ENCODE assay signal across 1 cellular context in genomic region chr17:5418858-5419355, GRCh38.
A peak's percentile ranks its signal among the peaks of the same experiment; 100 is the strongest.
TF ChIP-seq lines count a peak whose summit lies in the region.

No MANE protein-coding gene starts in this region.

TF ChIP-seq in GM12878, 131 proteins besides CTCF, POLR2A, EP300 and RAD21 (continued from another document and continues in another):
- TF ChIP-seq ZZZ3 (IDR thresholded peaks at IDR 0.05; ENCODE audit: control insufficient read depth, insufficient read length, low read depth) (no peak), MTA3 (IDR thresholded peaks at IDR 0.05; ENCODE audit: borderline replicate concordance, low read length) (no peak), CUX1 (IDR thresholded peaks at IDR 0.05; ENCODE audit: insufficient replicate concordance, low read depth, low read length) (no peak), TCF3 (IDR thresholded peaks at IDR 0.05; ENCODE audit: borderline replicate concordance, insufficient read depth, low read depth, low read length) (no peak; the same call in 1 of the 2 replicates), TARDBP (IDR thresholded peaks at IDR 0.05; ENCODE audit: borderline replicate concordance) (no peak), FOS (IDR thresholded peaks at IDR 0.05; ENCODE audit: borderline replicate concordance, extremely low read depth, insufficient read length) (no peak), NKRF (conservative IDR thresholded peaks at IDR 0.05) (no peak; the same call in 1 of the 2 replicates), E2F4 (IDR thresholded peaks at IDR 0.05; ENCODE audit: low read depth, low read length) (no peak), ZBTB11 (CRISPR knock-in tag; IDR thresholded peaks at IDR 0.05) (no peak), CBX5 (IDR thresholded peaks at IDR 0.05; ENCODE audit: low read depth) (no peak), BMI1 (IDR thresholded peaks at IDR 0.05; ENCODE audit: borderline replicate concordance) (no peak), ZBED1 (IDR thresholded peaks at IDR 0.05; ENCODE audit: borderline replicate concordance) (peak; percentile 74), MYC (IDR thresholded peaks at IDR 0.05; ENCODE audit: insufficient read depth, insufficient read length, insufficient replicate concordance, low read length, severe bottlenecking) (no peak), SMAD1 (IDR thresholded peaks at IDR 0.05; ENCODE audit: low read depth, partially characterized antibody) (no peak), SIN3A (IDR thresholded peaks at IDR 0.05; ENCODE audit: low read depth, low read length) (no peak; the same call in 1 of the 2 replicates), SIX5 (IDR thresholded peaks at IDR 0.05; ENCODE audit: low read depth, low read length, severe bottlenecking) (no peak), GATAD2B (conservative IDR thresholded peaks at IDR 0.05; ENCODE audit: low read depth) (no peak), KLF5 (IDR thresholded peaks at IDR 0.05; ENCODE audit: partially characterized antibody) (no peak), ASH2L (IDR thresholded peaks at IDR 0.05; ENCODE audit: borderline replicate concordance, low read depth) (no peak), ZNF687 (IDR thresholded peaks at IDR 0.05) (peak; percentile 37; the same call in 1 of the 2 replicates), HDGF (IDR thresholded peaks at IDR 0.05) (no peak), BHLHE40 (IDR thresholded peaks at IDR 0.05; ENCODE audit: borderline replicate concordance in 1 of 2, low read depth in 2 of 2, low read length in 1 of 2) (peak; percentile 53 to 70; a peak in 3 of 4 replicates), RUNX3 (IDR thresholded peaks at IDR 0.05; ENCODE audit: low read length) (peak; percentile 50), POU2F2 (IDR thresholded peaks at IDR 0.05; ENCODE audit: borderline replicate concordance, low read depth, low read length) (peak; percentile 59; the same call in 1 of the 3 replicates), MEF2B (IDR thresholded peaks at IDR 0.05; ENCODE audit: partially characterized antibody, poor library complexity, severe bottlenecking) (peak; percentile 92), ZSCAN29 (IDR thresholded peaks at IDR 0.05) (no peak), GABPA (IDR thresholded peaks at IDR 0.05; ENCODE audit: low read depth) (no peak), PAX5 (IDR thresholded peaks at IDR 0.05; ENCODE audit: borderline replicate concordance, low read depth, low read length) (peak; percentile 49; the same call in 1 of the 2 replicates), IRF4 (IDR thresholded peaks at IDR 0.05; ENCODE audit: low read depth, low read length) (0 out of 2 replicates have a peak, but pooled peaks have one; percentile 47), CHD1 (IDR thresholded peaks at IDR 0.05; ENCODE audit: low read depth, low read length) (no peak), E4F1 (IDR thresholded peaks at IDR 0.05; ENCODE audit: borderline replicate concordance, partially characterized antibody) (no peak), SMAD5 (IDR thresholded peaks at IDR 0.05; ENCODE audit: low read depth) (no peak), ZNF274 (IDR thresholded peaks at IDR 0.05; ENCODE audit: insufficient read depth, insufficient read length) (no peak), HSF1 (IDR thresholded peaks at IDR 0.05; ENCODE audit: low read depth, low read length) (no peak), RFX5 (IDR thresholded peaks at IDR 0.05; ENCODE audit: low read depth, low read length) (no peak), RAD51 (IDR thresholded peaks at IDR 0.05) (no peak), ATF7 (IDR thresholded peaks at IDR 0.05; ENCODE audit: low read depth) (no peak), PAX8 (IDR thresholded peaks at IDR 0.05) (no peak), SMARCA5 (IDR thresholded peaks at IDR 0.05) (no peak), NRF1 (conservative IDR thresholded peaks at IDR 0.05; ENCODE audit: low read depth, low read length) (no peak), SUPT20H (IDR thresholded peaks at IDR 0.05; ENCODE audit: borderline replicate concordance, control insufficient read depth, low read depth, low read length) (no peak), WRNIP1 (IDR thresholded peaks at IDR 0.05; ENCODE audit: borderline replicate concordance, low read depth, low read length) (no peak)
